In genomic region chr6:21110684-21111398, GRCh38 we compare ENCODE assay signal across 1 cellular context.
TF ChIP-seq lines count a peak whose summit lies in the region.

No MANE protein-coding gene starts in this region.

TF ChIP-seq in HepG2, 621 proteins besides CTCF, POLR2A, EP300 and RAD21 (continued from another document):
- TF ChIP-seq HOXA3 (CRISPR knock-in tag; IDR thresholded peaks at IDR 0.05) (no peak), MAFG (CRISPR knock-in tag; IDR thresholded peaks at IDR 0.05) (0 out of 2 replicates have a peak, but pooled peaks have one; percentile 42)
TF ChIP-seq in HepG2: peak in this region for 6.
